14 cellular contexts compared by ENCODE assay signal in genomic region chr20:2234788-2235187, GRCh38.
A peak's percentile ranks its signal among the peaks of the same experiment; 100 is the strongest.
DNase-seq lines count a peak whose midpoint lies in the region; ATAC-seq and TF ChIP-seq lines count a peak whose summit lies in the region.
"Had no signal": no experiment of that assay in that cellular context is flagged by ENCODE, and none has a peak within 500 bp of the region (broad histone marks: within the 10 kb centered on the region; RNA-seq: fewer than 3 reads in every experiment).

No MANE protein-coding gene starts in this region.

- DNase-seq in DMS153 (lab: John Stamatoyannopoulos, UW): peak; percentile 87
- DNase-seq in NCI-H1417 (lab: John Stamatoyannopoulos, UW): peak; percentile 87 to 98 (median 94)
- peak; percentile 50 for DNase-seq in SK-N-MC (ENCODE audit: low read depth, low spot score)
- DNase-seq in NCI-H1694 (lab: John Stamatoyannopoulos, UW): no peak
- DNase-seq in heart right ventricle: no peak
- DNase-seq: activated CD4-positive, alpha-beta T cell treated with anti-CD3 and anti-CD28 coated beads for 48 hours; body of pancreas; left ventricle myocardium superior; stimulated activated naive CD8-positive, alpha-beta T cell treated with anti-CD3 and anti-CD28 coated beads, Interleukin-15, amount 100 ng/mL, for 72 hours; T-helper 1 cell had no signal

- H3K27ac ChIP-seq in SK-N-MC (0 out of 2 replicates have a peak overlapping the region, but pooled peaks have one; percentile 54), iPS-20b (ENCODE audit: low read length) (no peak overlapping the region), heart right ventricle (no peak overlapping the region)
- H3K27ac ChIP-seq: body of pancreas had no signal

- no peaks in the 10 kb centered on the region for H3K36me3 ChIP-seq in SK-N-MC (ENCODE audit: insufficient read depth, low read length)
- no peaks in the 10 kb centered on the region for H3K36me3 ChIP-seq in iPS-20b (ENCODE audit: insufficient read depth, low read depth, low read length)
- H3K36me3 ChIP-seq in heart right ventricle: no peaks in the 10 kb centered on the region

- H3K4me1 ChIP-seq in iPS-20b (ENCODE audit: insufficient read depth, low read length): peaks cover 16% of the 10 kb centered on the region; the same call in 1 of the 2 replicates
- peaks cover 0 to 13% (median 0%) of the 10 kb centered on the region in 9 donors for H3K4me1 ChIP-seq in heart right ventricle
- H3K4me1 ChIP-seq: body of pancreas had no signal

- no peak for ATAC-seq in GM19463 (IDR thresholded peaks at IDR 0.05; ENCODE audit: unreplicated experiment)
- no peak for ATAC-seq in SK-N-SH treated with all-trans-retinoic acid at 6 μM for 48 hours
- ATAC-seq in heart right ventricle: no peak
- ATAC-seq: activated T-helper 17 cell treated with anti-CD3 and anti-CD28 coated beads, Interleukin-2, amount 50 U/mL, for 72 hours; body of pancreas; left ventricle myocardium superior; stimulated activated naive CD8-positive, alpha-beta T cell treated with anti-CD3 and anti-CD28 coated beads, Interleukin-15, amount 100 ng/mL, for 72 hours had no signal

- no peaks in the 10 kb centered on the region for H3K27me3 ChIP-seq in iPS-20b (ENCODE audit: insufficient read depth, low read length)
- H3K27me3 ChIP-seq in heart right ventricle: peaks cover 0 to 1% (median 0%) of the 10 kb centered on the region in 7 donors
- H3K27me3 ChIP-seq: body of pancreas had no signal

- H3K4me3 ChIP-seq in SK-N-MC: peak overlapping the region; percentile 28
- peak overlapping the region; percentile 42; the same call in 1 of the 2 replicates for H3K4me3 ChIP-seq in iPS-20b (ENCODE audit: low read length)
- H3K4me3 ChIP-seq in heart right ventricle: no peak overlapping the region
- H3K4me3 ChIP-seq: body of pancreas had no signal

- WGBS in heart right ventricle, 2 donors: 42 to 43% methylated on average over 4 of the region's 4 CpGs

- H3K9me3 ChIP-seq in SK-N-MC (ENCODE audit: low read depth, low read length): no peaks in the 10 kb centered on the region
- no peaks in the 10 kb centered on the region for H3K9me3 ChIP-seq in iPS-20b (ENCODE audit: insufficient read depth, low read depth, low read length)
- H3K9me3 ChIP-seq in heart right ventricle: no peaks in the 10 kb centered on the region
- H3K9me3 ChIP-seq: body of pancreas had no signal

- H3K9ac ChIP-seq in SK-N-MC (ENCODE audit: insufficient read length): no peak overlapping the region
- no peak overlapping the region for H3K9ac ChIP-seq in iPS-20b (ENCODE audit: low read depth, low read length)

- intact Hi-C loops in heart right ventricle (cut with DNase I): no loop called here

- TF ChIP-seq CTCF in heart right ventricle (IDR thresholded peaks at IDR 0.05): no peak

TF ChIP-seq in SK-N-SH treated with all-trans-retinoic acid at 6 μM for 48 hours, 23 proteins besides CTCF, POLR2A, EP300 and RAD21:
- TF ChIP-seq CSDC2 (CRISPR knock-in tag; IDR thresholded peaks at IDR 0.05) (no peak), PATZ1 (CRISPR knock-in tag; IDR thresholded peaks at IDR 0.05; ENCODE audit: borderline replicate concordance) (no peak), OSR1 (CRISPR knock-in tag; IDR thresholded peaks at IDR 0.05) (no peak), TSHZ2 (CRISPR knock-in tag; IDR thresholded peaks at IDR 0.05) (no peak), ZFP30 (CRISPR knock-in tag; IDR thresholded peaks at IDR 0.05) (no peak), PPARA (CRISPR knock-in tag; IDR thresholded peaks at IDR 0.05; ENCODE audit: borderline replicate concordance) (no peak)
TF ChIP-seq in SK-N-SH treated with all-trans-retinoic acid at 6 μM for 48 hours: peak in this region for 0.

Comparison
In these comparisons a context has a peak if more than half of its experiments do, and no peak if none do; other contexts are left out.
1. DNase-seq: peak in DMS153 (single experiment), NCI-H1417 (3 of 3) and SK-N-MC (single experiment); none in NCI-H1694 (single experiment) and heart right ventricle (0 of 2).
2. H3K4me3 ChIP-seq: peak in SK-N-MC (single experiment) and iPS-20b (single experiment); none in heart right ventricle (0 of 10).